In the genomic region with DNA sequence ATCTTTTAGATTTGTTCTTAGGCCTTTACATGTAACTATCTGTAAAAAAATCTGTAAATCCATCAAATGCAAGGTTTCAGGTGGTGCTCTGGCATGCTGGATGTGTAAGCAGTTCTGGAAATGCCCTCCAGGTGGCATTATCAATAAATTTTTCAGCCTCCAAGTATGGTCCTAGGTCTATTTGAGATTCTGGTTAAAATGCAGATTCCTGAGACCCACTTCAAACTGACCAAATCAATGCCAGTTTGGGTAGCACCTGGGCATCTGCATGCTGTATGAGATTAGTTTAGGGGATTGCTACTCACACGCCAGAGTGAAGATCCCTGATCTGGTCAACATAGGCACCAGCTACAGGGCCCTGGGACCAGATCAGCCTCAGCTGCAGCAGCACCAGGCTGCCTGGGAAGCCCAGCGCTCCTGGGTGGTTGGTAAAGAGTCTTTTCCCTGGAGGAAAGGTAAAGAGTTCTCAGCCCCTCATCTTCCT, we compare ENCODE assay signal across 8 cellular contexts.
A peak's percentile ranks its signal among the peaks of the same experiment; 100 is the strongest.
DNase-seq lines count a peak whose midpoint lies in the region; ATAC-seq and TF ChIP-seq lines count a peak whose summit lies in the region.

No MANE protein-coding gene starts in this region.

- H3K9ac ChIP-seq in parathyroid adenoma = no peak overlapping the region

- H3K4me1 Mint-ChIP-seq in T-helper 17 cell = peaks cover 4% of the 10 kb centered on the region

- peak overlapping the region in 2 of 4 donors; percentile 56 to 73 for H3K27ac ChIP-seq in gastroesophageal sphincter
- peak overlapping the region; percentile 82 for H3K27ac ChIP-seq in parathyroid adenoma
- H3K27ac ChIP-seq in effector memory CD4-positive, alpha-beta T cell (ENCODE audit: insufficient read depth, low read length, poor library complexity, severe bottlenecking) = no peak overlapping the region

- peak; percentile 33 for TF ChIP-seq CTCF in AG09319 (IDR thresholded peaks at IDR 0.05; ENCODE audit: low read depth, low read length)
- TF ChIP-seq CTCF in GM12864 (IDR thresholded peaks at IDR 0.05; ENCODE audit: low read depth, low read length, missing control alignments) = peak; percentile 58
- TF ChIP-seq CTCF in gastroesophageal sphincter (IDR thresholded peaks at IDR 0.05) = peak in 3 of 4 experiments; percentile 38 to 58 (median 45)
- TF ChIP-seq CTCF in parathyroid adenoma (IDR thresholded peaks at IDR 0.05) = peak; percentile 74

- no peak for DNase-seq in AG09319 (ENCODE audit: extremely low read depth, low read depth)
- DNase-seq in GM12864 (ENCODE audit: low read depth) = peak; percentile 21
- peak; percentile 48 for DNase-seq in HEK293T (ENCODE audit: extremely low spot score)
- peak; percentile 28 for DNase-seq in LoVo (ENCODE audit: low spot score)
- DNase-seq in T-helper 17 cell = no peak
- no peak for DNase-seq in effector memory CD4-positive, alpha-beta T cell

- CTCF ChIA-PET in HEK293T (lab: Yijun Ruan, JAX) = interaction anchor here (1.1 to 1.5 kb wide), 2 partner anchors 171 to 512 kb away, joined by 3 to 5 read pairs; no protein-coding TSS in a partner anchor

- ATAC-seq in T-helper 17 cell (peak; percentile 69), gastroesophageal sphincter (peak; percentile 9)

- H3K36me3 Mint-ChIP-seq in T-helper 17 cell (ENCODE audit: low read depth) = no peaks in the 10 kb centered on the region

- H3K9me3 ChIP-seq in T-helper 17 cell (ENCODE audit: control insufficient read depth, low read length, poor library complexity, severe bottlenecking) (no peaks in the 10 kb centered on the region), gastroesophageal sphincter (no peaks in the 10 kb centered on the region), parathyroid adenoma (ENCODE audit: control insufficient read depth, low read length) (no peaks in the 10 kb centered on the region)
- H3K9me3 ChIP-seq in effector memory CD4-positive, alpha-beta T cell (ENCODE audit: control insufficient read depth, low read length) = no peaks in the 10 kb centered on the region

- H3K36me3 ChIP-seq in gastroesophageal sphincter (no peaks in the 10 kb centered on the region), parathyroid adenoma (ENCODE audit: control insufficient read depth, insufficient read depth, low read length) (no peaks in the 10 kb centered on the region)
- no peaks in the 10 kb centered on the region for H3K36me3 ChIP-seq in effector memory CD4-positive, alpha-beta T cell (ENCODE audit: control insufficient read depth, insufficient read depth, low read length)

- POLR2A ChIA-PET in HEK293T (lab: Yijun Ruan, JAX) = interaction anchor here (2.2 kb wide), 1 partner anchor 507 kb away, joined by 11 read pairs; a partner anchor contains a TSS

- no peak for TF ChIP-seq EP300 in gastroesophageal sphincter (IDR thresholded peaks at IDR 0.05)

- H3K27me3 ChIP-seq in gastroesophageal sphincter (no peaks in the 10 kb centered on the region), parathyroid adenoma (ENCODE audit: control insufficient read depth, insufficient read depth, low read length) (no peaks in the 10 kb centered on the region)
- no peaks in the 10 kb centered on the region for H3K27me3 ChIP-seq in effector memory CD4-positive, alpha-beta T cell (replicated peaks; ENCODE audit: control insufficient read depth, insufficient read depth, low read length, poor library complexity, severe bottlenecking)

- WGBS in gastroesophageal sphincter (ENCODE audit: low coverage in 1 of 2), 2 donors = 76 to 80% methylated on average over 2 of the region's 2 CpGs

- H3K4me2 ChIP-seq in parathyroid adenoma (ENCODE audit: low read length) = peak overlapping the region; percentile 21

- TF ChIP-seq POLR2A in gastroesophageal sphincter (IDR thresholded peaks at IDR 0.05) = no peak

- peak overlapping the region; percentile 53 for H2AFZ ChIP-seq in parathyroid adenoma

- H3K4me3 ChIP-seq in GM12864 (ENCODE audit: low read depth, low read length) (no peak overlapping the region), gastroesophageal sphincter (no peak overlapping the region), parathyroid adenoma (ENCODE audit: low read depth, low read length) (no peak overlapping the region)
- H3K4me3 ChIP-seq in effector memory CD4-positive, alpha-beta T cell (ENCODE audit: insufficient read depth, low read depth, low read length, poor library complexity, severe bottlenecking) = no peak overlapping the region

- H3K4me3 Mint-ChIP-seq in T-helper 17 cell = no peak overlapping the region

- no peaks in the 10 kb centered on the region for H3K79me2 ChIP-seq in parathyroid adenoma

- peaks cover 7% of the 10 kb centered on the region for H3K27me3 Mint-ChIP-seq in T-helper 17 cell

- H3K4me1 ChIP-seq in gastroesophageal sphincter (peaks cover 6 to 21% (median 13%) of the 10 kb centered on the region in 3 donors), parathyroid adenoma (peaks cover 43% of the 10 kb centered on the region)
- H3K4me1 ChIP-seq in effector memory CD4-positive, alpha-beta T cell (ENCODE audit: control insufficient read depth, insufficient read depth, low read length, poor library complexity, severe bottlenecking) = no peaks in the 10 kb centered on the region

- H3K27ac Mint-ChIP-seq in T-helper 17 cell = no peak overlapping the region

TF ChIP-seq in HEK293T, 16 proteins besides CTCF, POLR2A, EP300 and RAD21:
- TF ChIP-seq ELF4 (IDR thresholded peaks at IDR 0.05) (no peak), FOXA1 (IDR thresholded peaks at IDR 0.05) (no peak), LEF1 (IDR thresholded peaks at IDR 0.05; ENCODE audit: borderline replicate concordance) (no peak), HDGF (IDR thresholded peaks at IDR 0.05; ENCODE audit: borderline replicate concordance) (no peak), BHLHE40 (IDR thresholded peaks at IDR 0.05; ENCODE audit: borderline replicate concordance) (no peak), ARNT (IDR thresholded peaks at IDR 0.05) (no peak), ZNF384 (IDR thresholded peaks at IDR 0.05) (no peak), FOXK2 (IDR thresholded peaks at IDR 0.05) (no peak), TARDBP (IDR thresholded peaks at IDR 0.05) (no peak)
- TF ChIP-seq, protein P1, sequence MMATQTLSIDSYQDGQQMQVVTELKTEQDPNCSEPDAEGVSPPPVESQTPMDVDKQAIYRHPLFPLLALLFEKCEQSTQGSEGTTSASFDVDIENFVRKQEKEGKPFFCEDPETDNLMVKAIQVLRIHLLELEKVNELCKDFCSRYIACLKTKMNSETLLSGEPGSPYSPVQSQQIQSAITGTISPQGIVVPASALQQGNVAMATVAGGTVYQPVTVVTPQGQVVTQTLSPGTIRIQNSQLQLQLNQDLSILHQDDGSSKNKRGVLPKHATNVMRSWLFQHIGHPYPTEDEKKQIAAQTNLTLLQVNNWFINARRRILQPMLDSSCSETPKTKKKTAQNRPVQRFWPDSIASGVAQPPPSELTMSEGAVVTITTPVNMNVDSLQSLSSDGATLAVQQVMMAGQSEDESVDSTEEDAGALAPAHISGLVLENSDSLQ (IDR thresholded peaks at IDR 0.05) = no peak

Comparison
In these comparisons a context has a peak if more than half of its experiments do, and no peak if none do; other contexts are left out.
1. DNase-seq: peak in GM12864 (single experiment), HEK293T (single experiment) and LoVo (single experiment); none in AG09319 (single experiment), T-helper 17 cell (0 of 3) and effector memory CD4-positive, alpha-beta T cell (0 of 3).
2. Peak in every context shown above with its lines, with median percentiles within 50 percentile points of each other: CTCF ChIP-seq.